In genomic region chr2:152861349-152861942, GRCh38 we compare ENCODE assay signal across 7 cellular contexts.
A peak's percentile ranks its signal among the peaks of the same experiment; 100 is the strongest.
DNase-seq lines count a peak whose midpoint lies in the region; ATAC-seq, FAIRE-seq and TF ChIP-seq lines count a peak whose summit lies in the region.

No MANE protein-coding gene starts in this region.

- peak overlapping the region; percentile 16 for H3K4me3 Mint-ChIP-seq in endothelial cell (ENCODE audit: unreplicated experiment)
- H3K4me3 Mint-ChIP-seq in T-helper 2 cell treated with Interferon-gamma antibody and Interleukin-4, amounts not matched to agents 5 μg/mL and 100 μg/mL, for 36 hours: no peak overlapping the region

- no peaks in the 10 kb centered on the region for H3K36me3 ChIP-seq in sigmoid colon

- peak; percentile 65 for ATAC-seq in GM19395 (IDR thresholded peaks at IDR 0.05; ENCODE audit: unreplicated experiment)

- intact Hi-C loops in sigmoid colon (cut with DNase I): loop anchor here (1.0 to 5.0 kb wide), 2 partner anchors 296 to 617 kb away; partner anchors contain the start of gene RPRM

- TF ChIP-seq EP300 in sigmoid colon (IDR thresholded peaks at IDR 0.05): no peak

- peaks cover 7% of the 10 kb centered on the region for H3K36me3 Mint-ChIP-seq in endothelial cell (ENCODE audit: low read depth, unreplicated experiment)
- no peaks in the 10 kb centered on the region for H3K36me3 Mint-ChIP-seq in T-helper 2 cell treated with Interferon-gamma antibody and Interleukin-4, amounts not matched to agents 5 μg/mL and 100 μg/mL, for 36 hours (ENCODE audit: low read depth)

- H3K27me3 Mint-ChIP-seq in endothelial cell (ENCODE audit: unreplicated experiment): peaks cover 4% of the 10 kb centered on the region
- no peaks in the 10 kb centered on the region for H3K27me3 Mint-ChIP-seq in T-helper 2 cell treated with Interferon-gamma antibody and Interleukin-4, amounts not matched to agents 5 μg/mL and 100 μg/mL, for 36 hours (ENCODE audit: low read depth)

- TF ChIP-seq POLR2A in sigmoid colon (IDR thresholded peaks at IDR 0.05): no peak

- H3K27ac Mint-ChIP-seq in endothelial cell (ENCODE audit: unreplicated experiment): no peak overlapping the region
- no peak overlapping the region for H3K27ac Mint-ChIP-seq in T-helper 2 cell treated with Interferon-gamma antibody and Interleukin-4, amounts not matched to agents 5 μg/mL and 100 μg/mL, for 36 hours

- H3K4me1 Mint-ChIP-seq in endothelial cell (ENCODE audit: unreplicated experiment): no peaks in the 10 kb centered on the region
- no peaks in the 10 kb centered on the region for H3K4me1 Mint-ChIP-seq in T-helper 2 cell treated with Interferon-gamma antibody and Interleukin-4, amounts not matched to agents 5 μg/mL and 100 μg/mL, for 36 hours (ENCODE audit: low read depth)

- FAIRE-seq in D721Med (lab: Jason Lieb, UNC): no peak
- FAIRE-seq in RCC 7860 (lab: Jason Lieb, UNC): no peak

- TF ChIP-seq CTCF in D721Med (IDR thresholded peaks at IDR 0.05; ENCODE audit: insufficient read depth, missing control alignments) (peak; percentile 58), endothelial cell (IDR thresholded peaks at IDR 0.05; ENCODE audit: unreplicated experiment) (peak; percentile 42), sigmoid colon (IDR thresholded peaks at IDR 0.05) (peak; percentile 10 to 69 (median 42))

- 52 to 77% methylated on average over 6 of the region's 6 CpGs for WGBS in sigmoid colon, 2 donors

- no peaks in the 10 kb centered on the region for H3K9me3 ChIP-seq in sigmoid colon

- H3K9me3 Mint-ChIP-seq in endothelial cell (ENCODE audit: unreplicated experiment): peaks cover 16% of the 10 kb centered on the region
- peaks cover 46% of the 10 kb centered on the region for H3K9me3 Mint-ChIP-seq in T-helper 2 cell treated with Interferon-gamma antibody and Interleukin-4, amounts not matched to agents 5 μg/mL and 100 μg/mL, for 36 hours

- no peaks in the 10 kb centered on the region for H3K27me3 ChIP-seq in sigmoid colon

- H3K4me1 ChIP-seq in sigmoid colon: no peaks in the 10 kb centered on the region

- DNase-seq in D721Med (ENCODE audit: insufficient read length, low spot score) (no peak), NCI-H69 (lab: John Stamatoyannopoulos, UW) (peak; percentile 39), endothelial cell (ENCODE audit: low spot score) (no peak), sigmoid colon (no peak), RCC 7860 (ENCODE audit: low spot score) (no peak)
- no peak for DNase-seq in T-helper 2 cell treated with Interferon-gamma antibody and Interleukin-4, amounts not matched to agents 5 μg/mL and 100 μg/mL, for 36 hours (ENCODE audit: low spot score)

- H3K27ac ChIP-seq in sigmoid colon: no peak overlapping the region

- no peak overlapping the region for H3K4me3 ChIP-seq in sigmoid colon
